Comparison of ENCODE assay signal across 21 cellular contexts in genomic region chr2:221997683-221998082, GRCh38.
"Had no signal": no experiment of that assay in that cellular context is flagged by ENCODE, and none has a peak within 500 bp of the region (broad histone marks: within the 10 kb centered on the region; RNA-seq: fewer than 3 reads in every experiment).

No MANE protein-coding gene starts in this region.

- H3K27ac Mint-ChIP-seq: activated CD8-positive, alpha-beta T cell treated with anti-CD3 and anti-CD28 coated beads for 36 hours; activated T-helper 17 cell treated with anti-CD3 and anti-CD28 coated beads, Interleukin-2, amount 50 U/mL, for 72 hours; dendritic cell treated with granulocyte-macrophage colony-stimulating factor and Interleukin-4, amounts not matched to agents 40 ng/mL and 50 ng/mL, for 4 days; endodermal cell; natural killer cell; WTC11 had no signal

- H3K4me3 ChIP-seq: breast epithelium, spleen, suprapubic skin, tibial artery had no signal

- DNase-seq: activated CD4-positive, alpha-beta T cell treated with anti-CD3 and anti-CD28 coated beads, Interleukin-2, amount 50 U/mL, for 1 hour; activated CD8-positive, alpha-beta T cell treated with anti-CD3 and anti-CD28 coated beads for 36 hours; activated gamma-delta T cell treated with Interleukin-2 at 50 U/mL for 16 hours; activated naive CD4-positive, alpha-beta T cell treated with anti-CD3 and anti-CD28 coated beads, Interleukin-2, amount 50 U/mL, for 16 hours; activated T-cell treated with anti-CD3 and anti-CD28 coated beads, Interleukin-2, amount 50 U/mL, for 4 hours; central memory CD4-positive, alpha-beta T cell; endodermal cell; head of caudate nucleus; hippocampal formation; kidney; left colon; natural killer cell; right cardiac atrium; spleen; stimulated activated naive CD4-positive, alpha-beta T cell; tibial artery had no signal

- H3K36me3 Mint-ChIP-seq: natural killer cell, WTC11 had no signal

- H3K4me1 ChIP-seq: breast epithelium, spleen, suprapubic skin, tibial artery had no signal

- H3K27ac ChIP-seq: breast epithelium, spleen, suprapubic skin, tibial artery had no signal

- H3K27me3 Mint-ChIP-seq: activated CD8-positive, alpha-beta T cell treated with anti-CD3 and anti-CD28 coated beads for 36 hours; dendritic cell treated with granulocyte-macrophage colony-stimulating factor and Interleukin-4, amounts not matched to agents 40 ng/mL and 50 ng/mL, for 4 days had no signal

- H3K36me3 ChIP-seq: breast epithelium, spleen, suprapubic skin, tibial artery had no signal

- H3K4me1 Mint-ChIP-seq: activated T-helper 17 cell treated with anti-CD3 and anti-CD28 coated beads, Interleukin-2, amount 50 U/mL, for 72 hours; endodermal cell; natural killer cell had no signal

- H3K9me3 ChIP-seq: breast epithelium, spleen, suprapubic skin, tibial artery had no signal

- H3K4me3 Mint-ChIP-seq: activated CD8-positive, alpha-beta T cell treated with anti-CD3 and anti-CD28 coated beads for 36 hours; activated T-cell treated with anti-CD3 and anti-CD28 coated beads, Interleukin-2, amount 50 U/mL, for 4 hours; activated T-helper 17 cell treated with anti-CD3 and anti-CD28 coated beads, Interleukin-2, amount 50 U/mL, for 72 hours; dendritic cell treated with granulocyte-macrophage colony-stimulating factor and Interleukin-4, amounts not matched to agents 40 ng/mL and 50 ng/mL, for 4 days; endodermal cell; natural killer cell; WTC11 had no signal

- H3K9me3 Mint-ChIP-seq: activated CD8-positive, alpha-beta T cell treated with anti-CD3 and anti-CD28 coated beads for 36 hours; activated T-cell treated with anti-CD3 and anti-CD28 coated beads, Interleukin-2, amount 50 U/mL, for 4 hours; activated T-helper 17 cell treated with anti-CD3 and anti-CD28 coated beads, Interleukin-2, amount 50 U/mL, for 72 hours; dendritic cell treated with granulocyte-macrophage colony-stimulating factor and Interleukin-4, amounts not matched to agents 40 ng/mL and 50 ng/mL, for 4 days had no signal

- ATAC-seq: activated CD8-positive, alpha-beta T cell treated with anti-CD3 and anti-CD28 coated beads for 36 hours; activated T-cell treated with anti-CD3 and anti-CD28 coated beads, Interleukin-2, amount 50 U/mL, for 4 hours; activated T-helper 17 cell treated with anti-CD3 and anti-CD28 coated beads, Interleukin-2, amount 50 U/mL, for 72 hours; left colon; natural killer cell; right cardiac atrium; WTC11 had no signal
